In the genomic region with DNA sequence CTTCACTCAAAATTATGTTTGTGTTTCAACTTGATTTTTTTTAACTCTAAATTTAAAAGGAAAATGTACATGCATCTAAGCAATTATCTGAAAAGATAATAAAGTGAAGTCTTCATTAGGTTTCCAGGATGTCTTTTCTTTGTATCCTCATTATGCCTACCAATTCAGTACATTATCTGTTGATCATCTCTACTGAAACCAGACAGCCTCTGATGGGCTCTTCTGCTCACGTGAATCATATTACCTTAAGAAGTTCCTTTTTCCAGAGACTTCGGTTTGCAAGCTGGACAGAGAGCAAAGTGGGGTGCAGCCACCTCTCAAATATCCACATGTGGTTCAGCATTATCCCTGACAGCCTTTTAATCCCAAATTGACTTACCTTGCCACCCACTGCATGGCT, we compare ENCODE assay signal across 27 cellular contexts.
"Had no signal": no experiment of that assay in that cellular context is flagged by ENCODE, and none has a peak within 500 bp of the region (broad histone marks: within the 10 kb centered on the region; RNA-seq: fewer than 3 reads in every experiment).

No MANE protein-coding gene starts in this region.

- ATAC-seq: activated CD4-positive, alpha-beta T cell treated with anti-CD3 and anti-CD28 coated beads for 36 hours; activated CD8-positive, alpha-beta memory T cell treated with anti-CD3 and anti-CD28 coated beads, Interleukin-2, amount 10 ng/mL, durations not matched to agents 7 days and 5 days; activated CD8-positive, alpha-beta T cell treated with anti-CD3 and anti-CD28 coated beads, Interleukin-2, amount 10 ng/mL, durations not matched to agents 7 days and 5 days; activated naive CD4-positive, alpha-beta T cell treated with anti-CD3 and anti-CD28 coated beads, Interleukin-2, amount 50 U/mL, for 72 hours; gastroesophageal sphincter; heart left ventricle had no signal

- H3K9me3 ChIP-seq: ascending aorta, breast epithelium, colonic mucosa, esophagus squamous epithelium, gastroesophageal sphincter, heart left ventricle had no signal

- H3K4me1 ChIP-seq: ascending aorta, breast epithelium, colonic mucosa, esophagus squamous epithelium, gastroesophageal sphincter had no signal

- H3K27ac ChIP-seq: ascending aorta, breast epithelium, cardiac muscle cell, colonic mucosa, epithelial cell of prostate, esophagus squamous epithelium, gastroesophageal sphincter, heart left ventricle had no signal

- DNase-seq: activated CD4-positive, alpha-beta memory T cell treated with anti-CD3 and anti-CD28 coated beads for 36 hours; activated CD4-positive, alpha-beta T cell treated with anti-CD3 and anti-CD28 coated beads for 36 hours; activated CD4-positive, alpha-beta T cell treated with anti-CD3 and anti-CD28 coated beads, Interleukin-2, amount 10 ng/mL, durations not matched to agents 24 days and 14 days; activated CD4-positive, CD25-positive, alpha-beta regulatory T cell; activated CD4-positive, CD25-positive, alpha-beta regulatory T cell treated with anti-CD3 and anti-CD28 coated beads, Interleukin-2, amount 50 U/mL, for 72 hours; activated CD8-positive, alpha-beta memory T cell treated with anti-CD3 and anti-CD28 coated beads, Interleukin-2, amount 10 ng/mL, durations not matched to agents 7 days and 5 days; activated CD8-positive, alpha-beta memory T cell treated with anti-CD3 and anti-CD28 coated beads, Interleukin-2, amount 50 U/mL, for 4 hours; activated CD8-positive, alpha-beta T cell treated with anti-CD3 and anti-CD28 coated beads, Interleukin-2, amount 10 ng/mL, durations not matched to agents 7 days and 5 days; activated effector memory CD4-positive, alpha-beta T cell treated with anti-CD3 and anti-CD28 coated beads, Interleukin-2, amount 50 U/mL, for 16 hours; activated naive CD4-positive, alpha-beta T cell treated with anti-CD3 and anti-CD28 coated beads, Interleukin-2, amount 10 ng/mL, durations not matched to agents 7 days and 5 days; activated naive CD8-positive, alpha-beta T cell treated with anti-CD3 and anti-CD28 coated beads, Interleukin-2, amount 10 ng/mL, durations not matched to agents 7 days and 5 days; activated T-cell treated with anti-CD3 and anti-CD28 coated beads, Interleukin-2, amount 50 U/mL, for 1 hour; activated T-cell treated with anti-CD3 and anti-CD28 coated beads, Interleukin-2, amount 50 U/mL, for 48 hours; central memory CD4-positive, alpha-beta T cell; cerebellar nuclear complex; colonic mucosa; effector CD8-positive, alpha-beta T cell; esophagus squamous epithelium; foreskin melanocyte; heart left ventricle; hypothalamus had no signal

- H3K4me3 ChIP-seq: ascending aorta, breast epithelium, cardiac muscle cell, colonic mucosa, esophagus squamous epithelium, gastroesophageal sphincter, heart left ventricle had no signal

- H3K27me3 ChIP-seq: ascending aorta, breast epithelium, cardiac muscle cell, colonic mucosa, esophagus squamous epithelium, gastroesophageal sphincter, heart left ventricle had no signal

- H3K36me3 ChIP-seq: ascending aorta, breast epithelium, cardiac muscle cell, colonic mucosa, esophagus squamous epithelium, gastroesophageal sphincter, heart left ventricle had no signal
